Comparison of ENCODE assay signal across 25 cellular contexts in genomic region chr1:2060082-2060481, GRCh38. TPM values are rescaled to one million over a fixed set of nuclear protein-coding genes. Genes with fewer than 3 reads are reported as not detected.
"Had no signal": no experiment of that assay in that cellular context is flagged by ENCODE, and none has a peak within 500 bp of the region (broad histone marks: within the 10 kb centered on the region; RNA-seq: fewer than 3 reads in every experiment).

No MANE protein-coding gene starts in this region.

- H3K9me2 ChIP-seq: SK-N-SH had no signal

- H3K27ac Mint-ChIP-seq: activated CD4-positive, alpha-beta memory T cell treated with anti-CD3 and anti-CD28 coated beads, Interleukin-2, amount 10 ng/mL, durations not matched to agents 7 days and 5 days; activated naive CD4-positive, alpha-beta T cell treated with anti-CD3 and anti-CD28 coated beads, Interleukin-2, amount 10 ng/mL, durations not matched to agents 7 days and 5 days; activated naive CD8-positive, alpha-beta T cell treated with anti-CD3 and anti-CD28 coated beads for 36 hours; activated T-cell treated with anti-CD3 and anti-CD28 coated beads, Interleukin-2, amount 50 U/mL, for 72 hours; activated T-helper 2 cell treated with anti-CD3 and anti-CD28 coated beads, Interferon-gamma antibody, Interleukin-2, Interleukin-4, amounts not matched to agents 10 μg/mL and 5 μg/mL and 100 μg/mL, durations not matched to agents 14 hours and 24 hours and 36 hours had no signal

- ATAC-seq: activated T-cell treated with anti-CD3 and anti-CD28 coated beads, Interleukin-2, amount 50 U/mL, for 72 hours had no signal

- H3K9me3 ChIP-seq: SK-N-SH had no signal

- H3K27ac ChIP-seq: brain microvascular endothelial cell, cardiac muscle cell, VCaP had no signal

- H3K4me3 ChIP-seq: cardiac muscle cell had no signal

- DNase-seq: activated CD4-positive, alpha-beta memory T cell treated with anti-CD3 and anti-CD28 coated beads, Interleukin-2, amount 10 ng/mL, durations not matched to agents 7 days and 5 days; activated CD4-positive, alpha-beta T cell treated with anti-CD3 and anti-CD28 coated beads, Interleukin-2, amount 50 U/mL, for 1 hour; activated CD4-positive, CD25-positive, alpha-beta regulatory T cell; activated CD8-positive, alpha-beta memory T cell treated with anti-CD3 and anti-CD28 coated beads, Interleukin-2, amount 50 U/mL, for 4 hours; activated gamma-delta T cell treated with Interleukin-2 at 50 U/mL for 16 hours; activated naive CD4-positive, alpha-beta T cell treated with anti-CD3 and anti-CD28 coated beads, Interleukin-2, amount 10 ng/mL, durations not matched to agents 7 days and 5 days; activated naive CD8-positive, alpha-beta T cell treated with anti-CD3 and anti-CD28 coated beads for 36 hours; activated T-cell treated with anti-CD3 and anti-CD28 coated beads, Interleukin-2, amount 50 U/mL, for 72 hours; brain microvascular endothelial cell; Kasumi-1; NCI-H1105 treated with DMSO at 0.1 percent for 48 hours; NCI-H1436 treated with DMSO at 0.1 percent for 48 hours; NCI-H187; NCI-H2081; NCI-H510A treated with DMSO at 0.1 percent for 48 hours; NCI-H69; NK-92 treated with Interleukin-12 subunit alpha and Interleukin-12 subunit beta, amount 100 ng/mL, for 24 hours; OCI-M1; SIG-M5; SK-N-SH; T-helper 1 cell had no signal

- H3K27me3 ChIP-seq: brain microvascular endothelial cell, cardiac muscle cell had no signal

- H3K9ac ChIP-seq: SK-N-SH had no signal

- H3K36me3 Mint-ChIP-seq: activated naive CD4-positive, alpha-beta T cell treated with anti-CD3 and anti-CD28 coated beads, Interleukin-2, amount 10 ng/mL, durations not matched to agents 7 days and 5 days had no signal

- H3K36me3 ChIP-seq: brain microvascular endothelial cell had no signal

- H3K9me3 Mint-ChIP-seq: activated CD4-positive, alpha-beta memory T cell treated with anti-CD3 and anti-CD28 coated beads, Interleukin-2, amount 10 ng/mL, durations not matched to agents 7 days and 5 days; activated T-helper 2 cell treated with anti-CD3 and anti-CD28 coated beads, Interferon-gamma antibody, Interleukin-2, Interleukin-4, amounts not matched to agents 10 μg/mL and 5 μg/mL and 100 μg/mL, durations not matched to agents 14 hours and 24 hours and 36 hours had no signal

- H3K4me1 Mint-ChIP-seq: activated CD4-positive, alpha-beta memory T cell treated with anti-CD3 and anti-CD28 coated beads, Interleukin-2, amount 10 ng/mL, durations not matched to agents 7 days and 5 days; activated naive CD4-positive, alpha-beta T cell treated with anti-CD3 and anti-CD28 coated beads, Interleukin-2, amount 10 ng/mL, durations not matched to agents 7 days and 5 days; activated naive CD8-positive, alpha-beta T cell treated with anti-CD3 and anti-CD28 coated beads for 36 hours had no signal

- H3K27me3 Mint-ChIP-seq: activated CD4-positive, alpha-beta memory T cell treated with anti-CD3 and anti-CD28 coated beads, Interleukin-2, amount 10 ng/mL, durations not matched to agents 7 days and 5 days; activated naive CD4-positive, alpha-beta T cell treated with anti-CD3 and anti-CD28 coated beads, Interleukin-2, amount 10 ng/mL, durations not matched to agents 7 days and 5 days; activated naive CD8-positive, alpha-beta T cell treated with anti-CD3 and anti-CD28 coated beads for 36 hours had no signal

- H3K4me2 ChIP-seq: SK-N-SH had no signal

- H3K4me3 Mint-ChIP-seq: activated CD4-positive, alpha-beta memory T cell treated with anti-CD3 and anti-CD28 coated beads, Interleukin-2, amount 10 ng/mL, durations not matched to agents 7 days and 5 days; activated naive CD4-positive, alpha-beta T cell treated with anti-CD3 and anti-CD28 coated beads, Interleukin-2, amount 10 ng/mL, durations not matched to agents 7 days and 5 days; activated naive CD8-positive, alpha-beta T cell treated with anti-CD3 and anti-CD28 coated beads for 36 hours; activated T-cell treated with anti-CD3 and anti-CD28 coated beads, Interleukin-2, amount 50 U/mL, for 72 hours had no signal

RNA-seq across cellular contexts. Expression of gene GABRD, which starts 40.9 kb away (rescaled TPM):
- total RNA-seq: activated CD4-positive, alpha-beta memory T cell treated with anti-CD3 and anti-CD28 coated beads, Interleukin-2, amount 10 ng/mL, durations not matched to agents 7 days and 5 days; activated naive CD8-positive, alpha-beta T cell treated with anti-CD3 and anti-CD28 coated beads for 36 hours; activated T-cell treated with anti-CD3 and anti-CD28 coated beads, Interleukin-2, amount 50 U/mL, for 72 hours; activated T-helper 2 cell treated with anti-CD3 and anti-CD28 coated beads, Interferon-gamma antibody, Interleukin-2, Interleukin-4, amounts not matched to agents 10 μg/mL and 5 μg/mL and 100 μg/mL, durations not matched to agents 14 hours and 24 hours and 36 hours; cardiac muscle cell; T-helper 2 cell treated with Interferon-gamma antibody and Interleukin-4, amounts not matched to agents 100 ng/mL and 5 ng/mL, for 36 hours had no signal

RNA-seq across cellular contexts. Expression of gene CFAP74, which starts 56.5 kb away (rescaled TPM):
- total RNA-seq: activated CD4-positive, alpha-beta memory T cell treated with anti-CD3 and anti-CD28 coated beads, Interleukin-2, amount 10 ng/mL, durations not matched to agents 7 days and 5 days; activated T-cell treated with anti-CD3 and anti-CD28 coated beads, Interleukin-2, amount 50 U/mL, for 72 hours; activated T-helper 2 cell treated with anti-CD3 and anti-CD28 coated beads, Interferon-gamma antibody, Interleukin-2, Interleukin-4, amounts not matched to agents 10 μg/mL and 5 μg/mL and 100 μg/mL, durations not matched to agents 14 hours and 24 hours and 36 hours; T-helper 2 cell treated with Interferon-gamma antibody and Interleukin-4, amounts not matched to agents 100 ng/mL and 5 ng/mL, for 36 hours had no signal
